In genomic region chr17:72366626-72367025, GRCh38 we compare ENCODE assay signal across 8 cellular contexts.
"Had no signal": no experiment of that assay in that cellular context is flagged by ENCODE, and none has a peak within 500 bp of the region (broad histone marks: within the 10 kb centered on the region; RNA-seq: fewer than 3 reads in every experiment).

No MANE protein-coding gene starts in this region.

- DNase-seq: GOT3, H7, HFFc6, KG1 had no signal

- H3K4me1 ChIP-seq: HAP-1 had no signal

- H2AFZ ChIP-seq: GM23248 had no signal

- H3K9ac ChIP-seq: GM23248 had no signal

- H3K4me3 ChIP-seq: GM23248, HAP-1, K562 had no signal

- H3K27ac ChIP-seq: GM23248 had no signal

- H3K36me3 ChIP-seq: HAP-1 had no signal

- H3K9me3 ChIP-seq: HAP-1 had no signal

- ATAC-seq: HCT116, K562 had no signal
